In genomic region chr22:39357709-39358108, GRCh38 we compare ENCODE assay signal across 3 cellular contexts. TPM values are rescaled to one million over a fixed set of nuclear protein-coding genes. Genes with fewer than 3 reads are reported as not detected.
"Had no signal": no experiment of that assay in that cellular context is flagged by ENCODE, and none has a peak within 500 bp of the region (broad histone marks: within the 10 kb centered on the region; RNA-seq: fewer than 3 reads in every experiment).

No MANE protein-coding gene starts in this region.

RNA-seq across cellular contexts. Expression of gene SYNGR1, which starts 7.9 kb away (rescaled TPM):
- total RNA-seq: activated CD4-positive, alpha-beta memory T cell treated with anti-CD3 and anti-CD28 coated beads for 36 hours; activated CD4-positive, alpha-beta T cell treated with anti-CD3 and anti-CD28 coated beads, Interleukin-2, amount 10 ng/mL, durations not matched to agents 24 days and 14 days; T-helper 1 cell treated with Interleukin-12 subunit alpha and Interleukin-12 subunit beta and Interleukin-4 antibody, amounts not matched to agents 30 ng/mL and 1 ng/mL, for 36 hours had no signal
